Comparison of ENCODE assay signal across 1 cellular context in genomic region chr3:187669675-187670504, GRCh38.
TF ChIP-seq lines count a peak whose summit lies in the region.

Gene SST (minus strand): TSS chr3:187670394. CDS start chr3:187670291, 103 bp downstream.

TF ChIP-seq in K562, 482 proteins besides CTCF, POLR2A, EP300 and RAD21 (continued from another document and continues in another):
- TF ChIP-seq, protein P1, sequence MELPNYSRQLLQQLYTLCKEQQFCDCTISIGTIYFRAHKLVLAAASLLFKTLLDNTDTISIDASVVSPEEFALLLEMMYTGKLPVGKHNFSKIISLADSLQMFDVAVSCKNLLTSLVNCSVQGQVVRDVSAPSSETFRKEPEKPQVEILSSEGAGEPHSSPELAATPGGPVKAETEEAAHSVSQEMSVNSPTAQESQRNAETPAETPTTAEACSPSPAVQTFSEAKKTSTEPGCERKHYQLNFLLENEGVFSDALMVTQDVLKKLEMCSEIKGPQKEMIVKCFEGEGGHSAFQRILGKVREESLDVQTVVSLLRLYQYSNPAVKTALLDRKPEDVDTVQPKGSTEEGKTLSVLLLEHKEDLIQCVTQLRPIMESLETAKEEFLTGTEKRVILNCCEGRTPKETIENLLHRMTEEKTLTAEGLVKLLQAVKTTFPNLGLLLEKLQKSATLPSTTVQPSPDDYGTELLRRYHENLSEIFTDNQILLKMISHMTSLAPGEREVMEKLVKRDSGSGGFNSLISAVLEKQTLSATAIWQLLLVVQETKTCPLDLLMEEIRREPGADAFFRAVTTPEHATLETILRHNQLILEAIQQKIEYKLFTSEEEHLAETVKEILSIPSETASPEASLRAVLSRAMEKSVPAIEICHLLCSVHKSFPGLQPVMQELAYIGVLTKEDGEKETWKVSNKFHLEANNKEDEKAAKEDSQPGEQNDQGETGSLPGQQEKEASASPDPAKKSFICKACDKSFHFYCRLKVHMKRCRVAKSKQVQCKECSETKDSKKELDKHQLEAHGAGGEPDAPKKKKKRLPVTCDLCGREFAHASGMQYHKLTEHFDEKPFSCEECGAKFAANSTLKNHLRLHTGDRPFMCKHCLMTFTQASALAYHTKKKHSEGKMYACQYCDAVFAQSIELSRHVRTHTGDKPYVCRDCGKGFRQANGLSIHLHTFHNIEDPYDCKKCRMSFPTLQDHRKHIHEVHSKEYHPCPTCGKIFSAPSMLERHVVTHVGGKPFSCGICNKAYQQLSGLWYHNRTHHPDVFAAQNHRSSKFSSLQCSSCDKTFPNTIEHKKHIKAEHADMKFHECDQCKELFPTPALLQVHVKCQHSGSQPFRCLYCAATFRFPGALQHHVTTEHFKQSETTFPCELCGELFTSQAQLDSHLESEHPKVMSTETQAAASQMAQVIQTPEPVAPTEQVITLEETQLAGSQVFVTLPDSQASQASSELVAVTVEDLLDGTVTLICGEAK (IDR thresholded peaks at IDR 0.05) = peak; percentile 78
- TF ChIP-seq, protein P1 (CRISPR knock-in tag; IDR thresholded peaks at IDR 0.05) = no peak
- TF ChIP-seq ARID3A (IDR thresholded peaks at IDR 0.05; ENCODE audit: borderline replicate concordance, low read depth, low read length) = no peak
- TF ChIP-seq CBX2 (IDR thresholded peaks at IDR 0.05; ENCODE audit: insufficient read depth, low read length, poor library complexity, severe bottlenecking) = no peak
- TF ChIP-seq STAT5B (CRISPR knock-in tag; IDR thresholded peaks at IDR 0.05) = no peak
- no peak for TF ChIP-seq SMARCE1 (IDR thresholded peaks at IDR 0.05)
- TF ChIP-seq NCOA1 (IDR thresholded peaks at IDR 0.05; ENCODE audit: low read depth) = peak; percentile 94
- peak; percentile 74 for TF ChIP-seq ZNF511 (CRISPR knock-in tag; IDR thresholded peaks at IDR 0.05)
- TF ChIP-seq BACH1 (tag; IDR thresholded peaks at IDR 0.05) = peak; percentile 27; the same call in 1 of the 2 replicates
- TF ChIP-seq ZNF311 (CRISPR knock-in tag; IDR thresholded peaks at IDR 0.05) = 0 out of 2 replicates have a peak, but pooled peaks have one; percentile 40
- TF ChIP-seq ZNF644 (tag; IDR thresholded peaks at IDR 0.05; ENCODE audit: low read depth) = peak; percentile 86
- peak in 1 of 2 experiments; percentile 89; a peak in 2 of 4 replicates for TF ChIP-seq MAZ (CRISPR knock-in tag; conservative IDR thresholded peaks at IDR 0.05 in 1 of 2, IDR thresholded peaks at IDR 0.05 in 1 of 2)
- peak; percentile 93 for TF ChIP-seq ZNF766 (CRISPR knock-in tag; conservative IDR thresholded peaks at IDR 0.05)
- TF ChIP-seq, protein P2, sequence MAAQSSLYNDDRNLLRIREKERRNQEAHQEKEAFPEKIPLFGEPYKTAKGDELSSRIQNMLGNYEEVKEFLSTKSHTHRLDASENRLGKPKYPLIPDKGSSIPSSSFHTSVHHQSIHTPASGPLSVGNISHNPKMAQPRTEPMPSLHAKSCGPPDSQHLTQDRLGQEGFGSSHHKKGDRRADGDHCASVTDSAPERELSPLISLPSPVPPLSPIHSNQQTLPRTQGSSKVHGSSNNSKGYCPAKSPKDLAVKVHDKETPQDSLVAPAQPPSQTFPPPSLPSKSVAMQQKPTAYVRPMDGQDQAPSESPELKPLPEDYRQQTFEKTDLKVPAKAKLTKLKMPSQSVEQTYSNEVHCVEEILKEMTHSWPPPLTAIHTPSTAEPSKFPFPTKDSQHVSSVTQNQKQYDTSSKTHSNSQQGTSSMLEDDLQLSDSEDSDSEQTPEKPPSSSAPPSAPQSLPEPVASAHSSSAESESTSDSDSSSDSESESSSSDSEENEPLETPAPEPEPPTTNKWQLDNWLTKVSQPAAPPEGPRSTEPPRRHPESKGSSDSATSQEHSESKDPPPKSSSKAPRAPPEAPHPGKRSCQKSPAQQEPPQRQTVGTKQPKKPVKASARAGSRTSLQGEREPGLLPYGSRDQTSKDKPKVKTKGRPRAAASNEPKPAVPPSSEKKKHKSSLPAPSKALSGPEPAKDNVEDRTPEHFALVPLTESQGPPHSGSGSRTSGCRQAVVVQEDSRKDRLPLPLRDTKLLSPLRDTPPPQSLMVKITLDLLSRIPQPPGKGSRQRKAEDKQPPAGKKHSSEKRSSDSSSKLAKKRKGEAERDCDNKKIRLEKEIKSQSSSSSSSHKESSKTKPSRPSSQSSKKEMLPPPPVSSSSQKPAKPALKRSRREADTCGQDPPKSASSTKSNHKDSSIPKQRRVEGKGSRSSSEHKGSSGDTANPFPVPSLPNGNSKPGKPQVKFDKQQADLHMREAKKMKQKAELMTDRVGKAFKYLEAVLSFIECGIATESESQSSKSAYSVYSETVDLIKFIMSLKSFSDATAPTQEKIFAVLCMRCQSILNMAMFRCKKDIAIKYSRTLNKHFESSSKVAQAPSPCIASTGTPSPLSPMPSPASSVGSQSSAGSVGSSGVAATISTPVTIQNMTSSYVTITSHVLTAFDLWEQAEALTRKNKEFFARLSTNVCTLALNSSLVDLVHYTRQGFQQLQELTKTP (IDR thresholded peaks at IDR 0.05; ENCODE audit: low read depth in 1 of 2, partially characterized antibody in 2 of 2) = peak in 1 of 2 experiments; percentile 93
- TF ChIP-seq, protein P3, sequence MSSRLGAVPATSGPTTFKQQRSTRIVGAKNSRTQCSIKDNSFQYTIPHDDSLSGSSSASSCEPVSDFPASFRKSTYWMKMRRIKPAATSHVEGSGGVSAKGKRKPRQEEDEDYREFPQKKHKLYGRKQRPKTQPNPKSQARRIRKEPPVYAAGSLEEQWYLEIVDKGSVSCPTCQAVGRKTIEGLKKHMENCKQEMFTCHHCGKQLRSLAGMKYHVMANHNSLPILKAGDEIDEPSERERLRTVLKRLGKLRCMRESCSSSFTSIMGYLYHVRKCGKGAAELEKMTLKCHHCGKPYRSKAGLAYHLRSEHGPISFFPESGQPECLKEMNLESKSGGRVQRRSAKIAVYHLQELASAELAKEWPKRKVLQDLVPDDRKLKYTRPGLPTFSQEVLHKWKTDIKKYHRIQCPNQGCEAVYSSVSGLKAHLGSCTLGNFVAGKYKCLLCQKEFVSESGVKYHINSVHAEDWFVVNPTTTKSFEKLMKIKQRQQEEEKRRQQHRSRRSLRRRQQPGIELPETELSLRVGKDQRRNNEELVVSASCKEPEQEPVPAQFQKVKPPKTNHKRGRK (tag; IDR thresholded peaks at IDR 0.05) = no peak
- peak; percentile 41 to 63; a peak in 1 of 4 replicates for TF ChIP-seq ZNF639 (CRISPR knock-in tag; conservative IDR thresholded peaks at IDR 0.05 in 1 of 2, IDR thresholded peaks at IDR 0.05 in 1 of 2)
- peak in 1 of 3 experiments; percentile 33 for TF ChIP-seq YY1 (IDR thresholded peaks at IDR 0.05; ENCODE audit: borderline replicate concordance in 1 of 3, control insufficient read depth in 1 of 3, extremely low read depth in 1 of 3, insufficient read depth in 3 of 3, insufficient read length in 1 of 3, insufficient replicate concordance in 2 of 3, low read depth in 1 of 3, low read length in 2 of 3)
- no peak for TF ChIP-seq NFXL1 (CRISPR knock-in tag; IDR thresholded peaks at IDR 0.05)
- no peak for TF ChIP-seq SMAD2 (IDR thresholded peaks at IDR 0.05; ENCODE audit: low read depth, low read length)
- TF ChIP-seq USF2 (CRISPR knock-in tag; IDR thresholded peaks at IDR 0.05) = peak; percentile 56
- TF ChIP-seq, protein P4, sequence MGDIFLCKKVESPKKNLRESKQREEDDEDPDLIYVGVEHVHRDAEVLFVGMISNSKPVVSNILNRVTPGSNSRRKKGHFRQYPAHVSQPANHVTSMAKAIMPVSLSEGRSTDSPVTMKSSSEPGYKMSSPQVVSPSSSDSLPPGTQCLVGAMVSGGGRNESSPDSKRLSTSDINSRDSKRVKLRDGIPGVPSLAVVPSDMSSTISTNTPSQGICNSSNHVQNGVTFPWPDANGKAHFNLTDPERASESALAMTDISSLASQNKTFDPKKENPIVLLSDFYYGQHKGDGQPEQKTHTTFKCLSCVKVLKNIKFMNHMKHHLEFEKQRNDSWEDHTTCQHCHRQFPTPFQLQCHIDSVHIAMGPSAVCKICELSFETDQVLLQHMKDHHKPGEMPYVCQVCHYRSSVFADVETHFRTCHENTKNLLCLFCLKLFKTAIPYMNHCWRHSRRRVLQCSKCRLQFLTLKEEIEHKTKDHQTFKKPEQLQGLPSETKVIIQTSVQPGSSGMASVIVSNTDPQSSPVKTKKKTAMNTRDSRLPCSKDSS (IDR thresholded peaks at IDR 0.05; ENCODE audit: low read depth, partially characterized antibody) = no peak
- no peak for TF ChIP-seq NR2C1 (IDR thresholded peaks at IDR 0.05)
- TF ChIP-seq NR2C1 (tag; IDR thresholded peaks at IDR 0.05) = peak; percentile 34; the same call in 1 of the 2 replicates
- no peak for TF ChIP-seq NONO (IDR thresholded peaks at IDR 0.05; ENCODE audit: low read depth in 2 of 2, low read length in 1 of 2)
- no peak for TF ChIP-seq IFI16 (CRISPR knock-in tag; IDR thresholded peaks at IDR 0.05)
- TF ChIP-seq CLOCK (CRISPR knock-in tag; IDR thresholded peaks at IDR 0.05; ENCODE audit: borderline replicate concordance) = no peak
- no peak for TF ChIP-seq FOXA3 (CRISPR knock-in tag; conservative IDR thresholded peaks at IDR 0.05 in 1 of 2, IDR thresholded peaks at IDR 0.05 in 1 of 2)
- no peak for TF ChIP-seq ZNF197 (CRISPR knock-in tag; IDR thresholded peaks at IDR 0.05; ENCODE audit: low read depth)
- TF ChIP-seq HNRNPH1 (optimal IDR thresholded peaks at IDR 0.05; ENCODE audit: low read depth, low read length) = no peak
- TF ChIP-seq ZNF124 (CRISPR knock-in tag; IDR thresholded peaks at IDR 0.05) = no peak
